ENCODE assay signal across 13 cellular contexts in the genomic region with DNA sequence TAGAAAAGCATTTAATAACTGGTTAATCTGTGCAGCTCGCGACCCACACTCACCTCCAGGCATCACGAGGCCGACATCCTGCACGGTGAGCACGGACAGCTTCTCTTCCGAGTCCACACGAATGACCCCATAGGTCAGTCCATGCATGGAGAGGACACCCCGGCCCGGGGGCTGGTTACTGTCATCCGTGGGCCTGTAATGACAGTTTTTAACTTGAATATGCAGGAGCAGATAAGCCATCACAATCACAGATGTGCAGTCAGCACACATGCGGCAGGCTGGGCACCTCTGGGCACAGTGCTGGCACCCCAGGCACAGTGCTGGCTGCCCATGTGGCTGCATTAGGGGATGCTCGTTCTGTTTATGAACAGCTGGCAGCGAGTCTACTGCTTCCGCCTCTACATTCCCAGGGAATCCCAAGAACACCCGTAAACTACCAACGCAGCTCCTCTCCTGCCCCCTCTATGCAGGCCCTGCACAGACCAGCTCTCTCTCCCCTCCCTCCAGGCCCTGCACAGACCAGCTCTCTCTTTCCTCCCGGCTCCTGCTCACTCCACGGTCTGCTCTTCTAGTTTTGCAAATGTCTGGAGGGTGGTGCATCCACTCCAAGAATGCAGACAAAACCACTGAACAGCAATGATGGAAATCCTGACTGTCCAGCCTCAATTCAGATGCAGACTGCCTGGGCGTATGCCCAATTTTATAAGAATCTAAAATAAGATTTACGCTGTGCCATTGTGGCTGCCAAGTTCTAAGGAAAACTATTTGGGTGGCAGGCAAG.
DNase-seq lines count a peak whose midpoint lies in the region; ATAC-seq and TF ChIP-seq lines count a peak whose summit lies in the region.
"Had no signal": no experiment of that assay in that cellular context is flagged by ENCODE, and none has a peak within 500 bp of the region (broad histone marks: within the 10 kb centered on the region; RNA-seq: fewer than 3 reads in every experiment).

No MANE protein-coding gene starts in this region.

- DNase-seq in AG10803 (ENCODE audit: low read depth) (peak; percentile 92), astrocyte of the cerebellum (ENCODE audit: low read depth) (peak; percentile 83), glomerular visceral epithelial cell (ENCODE audit: extremely low spot score) (peak; percentile 8), SJCRH30 (no peak), DMS 273 treated with DMSO at 0.1 percent for 48 hours (lab: John Stamatoyannopoulos, UW) (no peak)
- DNase-seq in effector CD4-positive, alpha-beta T cell = no peak
- DNase-seq: activated naive CD4-positive, alpha-beta T cell treated with anti-CD3 and anti-CD28 coated beads, Interleukin-2, amount 10 ng/mL, durations not matched to agents 7 days and 5 days; CD4-positive, CD25-positive, alpha-beta regulatory T cell; naive thymus-derived CD4-positive, alpha-beta T cell; NCI-H2081 treated with DMSO at 0.1 percent for 48 hours; SW 1271 had no signal

- H3K4me1 ChIP-seq in rectal smooth muscle tissue (ENCODE audit: control insufficient read depth, insufficient read depth, low read length) (peaks cover 26% of the 10 kb centered on the region), SJCRH30 (peaks cover 18% of the 10 kb centered on the region)

- H3K4me3 ChIP-seq in AG10803 (ENCODE audit: low read length) (no peak overlapping the region), astrocyte of the cerebellum (ENCODE audit: low read depth, low read length) (no peak overlapping the region), rectal smooth muscle tissue (ENCODE audit: low read length) (no peak overlapping the region), SJCRH30 (no peak overlapping the region)

- H3K36me3 ChIP-seq in rectal smooth muscle tissue (ENCODE audit: control insufficient read depth, insufficient read depth, low read length) (peaks cover 8% of the 10 kb centered on the region), SJCRH30 (no peaks in the 10 kb centered on the region)

- peak overlapping the region; percentile 40 for H3K27ac ChIP-seq in rectal smooth muscle tissue (ENCODE audit: low read depth, low read length)
- H3K27ac ChIP-seq in SJCRH30 = no peak overlapping the region

- H3K27me3 ChIP-seq in rectal smooth muscle tissue (ENCODE audit: control insufficient read depth, insufficient read depth, low read length) = no peaks in the 10 kb centered on the region
- H3K27me3 ChIP-seq in SJCRH30 = no peaks in the 10 kb centered on the region

- no peaks in the 10 kb centered on the region for H3K9me3 ChIP-seq in SJCRH30 (replicated peaks)

- in situ Hi-C loops in astrocyte of the cerebellum (cut with HindIII; ENCODE audit: low sequenced_read_pairs) = no loop called here

- no peak overlapping the region for H3K9ac ChIP-seq in rectal smooth muscle tissue (ENCODE audit: low read length)

- ATAC-seq in HG02970 (IDR thresholded peaks at IDR 0.05; ENCODE audit: low FRiP score, unreplicated experiment) = no peak
- ATAC-seq: naive thymus-derived CD4-positive, alpha-beta T cell had no signal

- TF ChIP-seq CTCF in AG10803 (conservative IDR thresholded peaks at IDR 0.05; ENCODE audit: low read length) (no peak), astrocyte of the cerebellum (IDR thresholded peaks at IDR 0.05; ENCODE audit: low read depth, low read length, missing control alignments) (no peak)

Comparison
In these comparisons a context has a peak if more than half of its experiments do, and no peak if none do; other contexts are left out.
1. DNase-seq: peak in AG10803 (single experiment), astrocyte of the cerebellum (single experiment) and glomerular visceral epithelial cell (single experiment); none in SJCRH30 (0 of 2), DMS 273 treated with DMSO at 0.1 percent for 48 hours (single experiment) and effector CD4-positive, alpha-beta T cell (single experiment).